In the genomic region with DNA sequence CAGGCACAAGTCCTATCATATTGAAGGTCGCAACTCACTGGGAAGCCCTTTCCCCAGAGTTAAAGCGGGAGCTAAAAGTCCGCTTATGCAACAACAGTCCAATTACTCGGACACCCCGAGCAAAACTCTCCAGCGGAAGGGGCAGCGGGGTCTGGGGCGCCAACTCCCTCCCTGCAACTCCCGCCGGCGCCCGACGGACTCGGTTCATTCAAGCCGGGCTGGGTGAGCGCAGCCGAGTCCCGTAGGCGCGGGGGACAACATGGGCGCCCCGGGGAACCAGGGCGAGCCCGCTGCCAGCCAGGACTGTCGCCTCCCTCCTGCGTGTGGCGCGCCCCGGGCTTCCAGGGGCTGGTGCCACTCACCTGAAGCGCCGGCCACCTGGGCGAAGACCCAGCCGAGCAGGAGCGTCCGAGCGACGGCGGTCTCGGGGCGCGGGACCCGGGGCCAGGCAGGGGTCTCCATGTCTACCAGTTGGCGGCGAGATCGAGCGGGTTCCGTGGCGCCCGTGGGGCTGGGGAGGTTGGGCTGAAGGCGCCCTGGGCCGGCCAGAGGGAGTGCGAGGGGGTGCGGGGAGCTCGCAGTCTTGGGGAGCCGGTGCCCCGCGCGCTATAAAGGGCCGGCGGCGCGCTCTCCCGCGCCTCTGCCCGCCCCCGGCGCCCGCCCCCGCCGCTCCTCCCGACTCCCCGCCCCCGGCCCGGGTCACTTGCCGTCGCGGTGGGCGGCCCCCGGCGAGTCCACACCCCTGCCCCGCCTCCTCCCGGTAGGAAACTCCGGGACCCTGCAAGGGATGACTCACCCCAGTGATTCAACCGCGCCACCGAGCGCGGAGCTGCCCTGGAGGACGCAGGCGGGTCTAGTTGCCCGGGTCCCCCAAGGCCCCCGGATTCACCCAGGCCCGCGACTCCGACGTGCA, we compare ENCODE assay signal across 8 cellular contexts. TPM values are rescaled to one million over a fixed set of nuclear protein-coding genes. Genes with fewer than 3 reads are reported as not detected.
DNase-seq lines count a peak whose midpoint lies in the region; ATAC-seq and TF ChIP-seq lines count a peak whose summit lies in the region.

Gene F3, minus strand, starts transcription at position 585 of the 913 bp plus-strand sequence. Its CDS starts 123 bp downstream, at position 462.

- ATAC-seq in left colon = peak; percentile 95
- ATAC-seq in GM18519 (IDR thresholded peaks at IDR 0.05; ENCODE audit: low FRiP score, unreplicated experiment) = no peak

- intact Hi-C loops in left colon (cut with DNase I, micrococcal nuclease) = no loop called here

- peak within 1 kb of the TSS; percentile 68 for H3K4me3 ChIP-seq in GM08714 (ENCODE audit: low read length)
- peak within 1 kb of the TSS; percentile 80 for H3K4me3 ChIP-seq in HFF-Myc (replicated peaks; ENCODE audit: low read depth, low read length)

- DNase-seq in HFF-Myc (ENCODE audit: extremely low read depth, low read depth) (no peak), NCI-H1105 treated with DMSO at 0.1 percent for 48 hours (lab: John Stamatoyannopoulos, UW) (peak; percentile 60), left colon (peak; percentile 93 to 95)
- DNase-seq in activated CD4-positive, alpha-beta T cell treated with anti-CD3 and anti-CD28 coated beads for 1 hour = peak; percentile 41
- DNase-seq in stimulated activated CD4-positive, alpha-beta T cell treated with anti-CD3 and anti-CD28 coated beads, Interleukin-15, amount 100 ng/mL, for 48 hours (ENCODE audit: low read depth in 2 of 2) = peak; percentile 57 to 79

- peak within 1 kb of the TSS; percentile 86 for H3K27ac ChIP-seq in cingulate gyrus (ENCODE audit: low read depth, low read length)

- TF ChIP-seq CTCF in HFF-Myc (IDR thresholded peaks at IDR 0.05; ENCODE audit: low read depth, low read length, missing control alignments) = no peak

RNA-seq across cellular contexts. Expression of gene F3, which starts in this region (rescaled TPM):
- 10 to 100 TPM; 44.4 to 52.4 TPM for total RNA-seq in left colon
